26 cellular contexts compared by ENCODE assay signal in genomic region chr18:9008203-9008708, GRCh38.
"Had no signal": no experiment of that assay in that cellular context is flagged by ENCODE, and none has a peak within 500 bp of the region (broad histone marks: within the 10 kb centered on the region; RNA-seq: fewer than 3 reads in every experiment).

No MANE protein-coding gene starts in this region.

- H3K4me3 Mint-ChIP-seq: IgD-negative memory B cell had no signal

- H3K27ac ChIP-seq: HL-60, RWPE1, SJCRH30 had no signal

- H3K4me1 ChIP-seq: SJCRH30 had no signal

- H3K27me3 ChIP-seq: MG63, SJCRH30 had no signal

- H3K36me3 ChIP-seq: MG63, SJCRH30 had no signal

- H3K4me3 ChIP-seq: MG63, SJCRH30 had no signal

- H3K9me3 ChIP-seq: SJCRH30 had no signal

- FAIRE-seq: HTR-8/SVneo had no signal

- DNase-seq: Karpas-422, KG1, MG63, NCI-H1092, NCI-H1105 treated with DMSO at 0.1 percent for 48 hours, NCI-H1417 treated with DMSO at 0.1 percent for 48 hours, NCI-H146, NCI-H1694 treated with DMSO at 0.1 percent for 48 hours, NCI-H1930, NCI-H2081, NCI-H2107, NCI-H226, NCI-H446, NCI-H510A, NCI-H524 treated with DMSO at 0.1 percent for 48 hours, NCI-H69, NCI-H774, PC-3, SHP77 treated with DMSO at 0.1 percent for 48 hours, SJCRH30 had no signal

- ATAC-seq: Panc1, PC-3, SK-N-SH treated with all-trans-retinoic acid at 6 μM for 48 hours had no signal
